ENCODE assay signal across 1 cellular context in the genomic region with DNA sequence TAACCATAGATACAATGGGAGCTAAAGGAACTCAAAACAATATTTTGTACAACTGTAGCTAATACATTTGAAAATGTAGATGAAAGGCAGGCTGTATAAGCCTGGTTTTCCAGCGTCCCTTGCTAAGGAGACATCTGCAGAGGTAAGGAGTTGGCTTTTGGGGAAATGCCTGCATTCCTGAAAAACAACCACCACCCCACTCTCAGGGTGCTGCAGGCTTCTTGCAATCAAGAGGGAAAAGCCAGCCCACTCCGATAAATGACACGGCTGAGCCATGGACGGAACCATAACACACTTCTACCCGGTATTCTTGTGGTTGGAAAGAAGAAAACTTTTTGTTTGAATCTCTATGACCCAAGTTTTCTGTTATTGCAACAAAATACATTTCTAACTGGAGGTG.
TF ChIP-seq lines count a peak whose summit lies in the region.

No MANE protein-coding gene starts in this region.

TF ChIP-seq in H1, 55 proteins besides CTCF, POLR2A, EP300 and RAD21:
- no peak for TF ChIP-seq CHD1 (IDR thresholded peaks at IDR 0.05; ENCODE audit: low read depth, low read length)
- no peak for TF ChIP-seq GABPA (IDR thresholded peaks at IDR 0.05; ENCODE audit: borderline replicate concordance, insufficient read depth, low read length)
- no peak for TF ChIP-seq SAP30 (IDR thresholded peaks at IDR 0.05; ENCODE audit: insufficient read depth, insufficient replicate concordance, low read length)
- TF ChIP-seq TAF1 (IDR thresholded peaks at IDR 0.05; ENCODE audit: low read depth, low read length), result no peak
- no peak for TF ChIP-seq POU5F1 (IDR thresholded peaks at IDR 0.05; ENCODE audit: low read depth, low read length)
- TF ChIP-seq MAFK (IDR thresholded peaks at IDR 0.05; ENCODE audit: low read depth, low read length), result no peak
- no peak for TF ChIP-seq HDAC6 (IDR thresholded peaks at IDR 0.05; ENCODE audit: low read depth, low read length)
- TF ChIP-seq TCF12 (IDR thresholded peaks at IDR 0.05; ENCODE audit: low read depth, low read length), result no peak
- TF ChIP-seq HDAC2 (IDR thresholded peaks at IDR 0.05; ENCODE audit: borderline replicate concordance in 1 of 2, low read depth in 2 of 2, low read length in 2 of 2), result no peak
- TF ChIP-seq BACH1 (IDR thresholded peaks at IDR 0.05; ENCODE audit: low read length), result no peak
- TF ChIP-seq CHD2 (IDR thresholded peaks at IDR 0.05; ENCODE audit: low read length), result no peak
- TF ChIP-seq SIRT6 (IDR thresholded peaks at IDR 0.05; ENCODE audit: low read length), result no peak
- TF ChIP-seq ASH2L (IDR thresholded peaks at IDR 0.05; ENCODE audit: low read length), result no peak
- TF ChIP-seq, protein P1, sequence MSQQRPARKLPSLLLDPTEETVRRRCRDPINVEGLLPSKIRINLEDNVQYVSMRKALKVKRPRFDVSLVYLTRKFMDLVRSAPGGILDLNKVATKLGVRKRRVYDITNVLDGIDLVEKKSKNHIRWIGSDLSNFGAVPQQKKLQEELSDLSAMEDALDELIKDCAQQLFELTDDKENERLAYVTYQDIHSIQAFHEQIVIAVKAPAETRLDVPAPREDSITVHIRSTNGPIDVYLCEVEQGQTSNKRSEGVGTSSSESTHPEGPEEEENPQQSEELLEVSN (IDR thresholded peaks at IDR 0.05), result no peak
- no peak for TF ChIP-seq BRCA1 (IDR thresholded peaks at IDR 0.05; ENCODE audit: low read depth, low read length)
- TF ChIP-seq TBP (IDR thresholded peaks at IDR 0.05; ENCODE audit: low read depth, low read length), result no peak
